Comparison of ENCODE assay signal across 2 cellular contexts in genomic region chr14:100246136-100246535, GRCh38.
TF ChIP-seq lines count a peak whose summit lies in the region.

No MANE protein-coding gene starts in this region.

TF ChIP-seq in K562, 482 proteins besides CTCF, POLR2A, EP300 and RAD21:
- TF ChIP-seq HEY1 (CRISPR knock-in tag; IDR thresholded peaks at IDR 0.05; ENCODE audit: borderline replicate concordance), result no peak
- no peak for TF ChIP-seq ZKSCAN8 (CRISPR knock-in tag; IDR thresholded peaks at IDR 0.05)
- no peak for TF ChIP-seq UBTF (IDR thresholded peaks at IDR 0.05; ENCODE audit: borderline replicate concordance in 1 of 2, low read depth in 2 of 2, low read length in 2 of 2)
- TF ChIP-seq RBFOX2 (IDR thresholded peaks at IDR 0.05; ENCODE audit: low read depth, low read length), result 0 out of 2 replicates have a peak, but pooled peaks have one; percentile 14
- no peak for TF ChIP-seq ZNF146 (CRISPR knock-in tag; IDR thresholded peaks at IDR 0.05; ENCODE audit: unreplicated experiment)
- TF ChIP-seq DACH1 (IDR thresholded peaks at IDR 0.05; ENCODE audit: partially characterized antibody), result no peak
- no peak for TF ChIP-seq IRF1 (CRISPR knock-in tag; IDR thresholded peaks at IDR 0.05; ENCODE audit: borderline replicate concordance)
- no peak for TF ChIP-seq E2F3 (CRISPR knock-in tag; IDR thresholded peaks at IDR 0.05)
- no peak for TF ChIP-seq GABPB1 (CRISPR knock-in tag; IDR thresholded peaks at IDR 0.05)
- TF ChIP-seq NFIC (IDR thresholded peaks at IDR 0.05), result peak; percentile 46
- TF ChIP-seq SNIP1 (IDR thresholded peaks at IDR 0.05; ENCODE audit: low read depth), result no peak
TF ChIP-seq in K562: peak in this region for 2.

TF ChIP-seq in HepG2, 621 proteins besides CTCF, POLR2A, EP300 and RAD21:
- TF ChIP-seq HNF1A (IDR thresholded peaks at IDR 0.05; ENCODE audit: low read depth) (no peak), HNF1A (CRISPR knock-in tag; IDR thresholded peaks at IDR 0.05; ENCODE audit: borderline replicate concordance) (no peak), ZBTB21 (CRISPR knock-in tag; IDR thresholded peaks at IDR 0.05) (no peak), ZFP36 (IDR thresholded peaks at IDR 0.05; ENCODE audit: borderline replicate concordance, low read depth, low read length, partially characterized antibody) (no peak), ZNF547 (CRISPR knock-in tag; IDR thresholded peaks at IDR 0.05) (no peak), HNRNPL (IDR thresholded peaks at IDR 0.05; ENCODE audit: low read depth, low read length) (0 out of 2 replicates have a peak, but pooled peaks have one; percentile 30), ZNF549 (CRISPR knock-in tag; IDR thresholded peaks at IDR 0.05) (no peak), ZNF543 (CRISPR knock-in tag; IDR thresholded peaks at IDR 0.05) (no peak), NR3C1 (CRISPR knock-in tag; IDR thresholded peaks at IDR 0.05) (no peak)
